ENCODE assay signal across 1 cellular context in the genomic region with DNA sequence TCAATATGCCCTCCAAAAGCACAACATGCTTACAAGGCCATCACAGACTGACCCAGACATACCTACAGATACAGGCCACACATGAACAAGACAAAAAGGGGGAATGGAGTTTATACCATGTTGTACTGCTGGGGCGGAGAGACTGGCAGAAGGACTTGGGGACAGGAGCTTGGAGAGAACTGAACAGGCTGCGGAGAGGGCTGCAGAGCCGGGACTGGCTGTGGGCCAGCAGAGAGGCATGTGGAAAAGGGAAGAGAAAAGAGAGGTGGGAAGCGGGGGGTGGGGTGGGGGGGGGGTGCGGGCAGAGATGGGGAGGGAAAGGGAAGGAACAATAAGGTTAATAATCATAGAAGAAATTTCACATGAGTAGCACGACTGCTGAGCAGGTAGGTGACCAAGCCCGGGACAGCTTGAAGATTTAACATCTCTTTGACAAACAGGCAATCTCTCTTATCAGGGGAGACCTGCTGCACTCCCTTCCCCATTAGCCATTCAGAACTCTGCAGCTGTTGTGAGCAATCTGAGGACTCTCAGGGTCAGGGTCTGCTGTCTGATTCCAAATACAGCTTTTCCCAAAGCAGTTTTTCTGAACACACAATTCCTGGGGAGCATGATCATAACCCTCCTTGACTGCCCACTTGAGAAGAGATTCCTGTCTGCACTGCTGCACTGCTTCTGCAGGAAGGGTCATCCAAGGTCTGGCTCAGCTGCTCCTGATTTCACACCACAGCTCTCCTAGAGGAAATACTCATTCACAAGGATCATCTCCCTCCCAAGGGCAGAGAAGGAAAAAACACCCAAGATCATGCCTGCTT.
TF ChIP-seq lines count a peak whose summit lies in the region.

No MANE protein-coding gene starts in this region.

TF ChIP-seq in endothelial cell of umbilical vein, 7 proteins besides CTCF, POLR2A, EP300 and RAD21:
- no peak for TF ChIP-seq POLR2AphosphoS5 (IDR thresholded peaks at IDR 0.05; ENCODE audit: insufficient read depth, low read depth, low read length)
- TF ChIP-seq MYC (IDR thresholded peaks at IDR 0.05; ENCODE audit: low read depth, low read length): no peak
- TF ChIP-seq JUN (IDR thresholded peaks at IDR 0.05; ENCODE audit: borderline replicate concordance, insufficient read depth, insufficient read length, low read depth): no peak
- no peak for TF ChIP-seq FOS (IDR thresholded peaks at IDR 0.05; ENCODE audit: borderline replicate concordance, insufficient read depth, low read length)
- TF ChIP-seq, protein P1, sequence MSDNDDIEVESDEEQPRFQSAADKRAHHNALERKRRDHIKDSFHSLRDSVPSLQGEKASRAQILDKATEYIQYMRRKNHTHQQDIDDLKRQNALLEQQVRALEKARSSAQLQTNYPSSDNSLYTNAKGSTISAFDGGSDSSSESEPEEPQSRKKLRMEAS (IDR thresholded peaks at IDR 0.05; ENCODE audit: insufficient read depth, insufficient read length): no peak
- TF ChIP-seq EZH2 (IDR thresholded peaks at IDR 0.05; ENCODE audit: borderline replicate concordance, low read depth, low read length, severe bottlenecking): no peak
